34 cellular contexts compared by ENCODE assay signal in the genomic region with DNA sequence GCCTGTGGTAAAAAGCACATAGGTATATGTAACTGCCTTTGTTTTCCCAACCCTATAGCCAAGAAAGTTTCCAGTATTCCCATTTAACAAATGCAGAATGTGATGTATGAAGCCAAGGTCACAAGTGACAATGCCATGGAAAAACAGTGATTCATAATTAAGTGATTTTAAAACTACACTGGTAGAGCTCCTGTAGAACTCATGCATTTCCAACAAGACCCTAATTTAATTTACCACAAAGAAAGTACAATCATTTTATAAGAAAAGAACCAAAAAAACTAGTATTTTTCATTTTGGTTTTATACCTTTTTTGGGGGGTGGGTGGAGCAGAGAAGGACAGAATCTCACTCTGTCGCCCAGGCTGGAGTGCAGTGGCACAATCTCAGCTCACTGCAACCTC.
"Had no signal": no experiment of that assay in that cellular context is flagged by ENCODE, and none has a peak within 500 bp of the region (broad histone marks: within the 10 kb centered on the region; RNA-seq: fewer than 3 reads in every experiment).

No MANE protein-coding gene starts in this region.

- H3K4me3 ChIP-seq: MG63 had no signal

- H3K4me2 ChIP-seq: KMS-11 had no signal

- H3K27me3 ChIP-seq: MG63 had no signal

- H3K9ac ChIP-seq: KMS-11 had no signal

- H3K9me3 ChIP-seq: MG63 had no signal

- H3K27ac ChIP-seq: KMS-11 had no signal

- DNase-seq: Karpas-422, Kasumi-1, MG63, MM.1S, MV-4-11, NCI-H1048, NCI-H1092, NCI-H1092 treated with DMSO at 0.1 percent for 48 hours, NCI-H1105, NCI-H1105 treated with DMSO at 0.1 percent for 48 hours, NCI-H1417, NCI-H1417 treated with DMSO at 0.1 percent for 48 hours, NCI-H1436, NCI-H1436 treated with DMSO at 0.1 percent for 48 hours, NCI-H146, NCI-H1694, NCI-H1694 treated with DMSO at 0.1 percent for 48 hours, NCI-H187, NCI-H187 treated with DMSO at 0.1 percent for 48 hours, NCI-H1930, NCI-H2029, NCI-H2029 treated with DMSO at 0.1 percent for 48 hours, NCI-H2081, NCI-H2081 treated with DMSO at 0.1 percent for 48 hours, NCI-H2107, NCI-H2171, NCI-H2171 treated with DMSO at 0.1 percent for 48 hours, NCI-H2227 treated with DMSO at 0.1 percent for 48 hours, NCI-H226, NCI-H345, NCI-H446, NCI-H446 treated with DMSO at 0.1 percent for 48 hours, NCI-H510A had no signal
